In the genomic region with DNA sequence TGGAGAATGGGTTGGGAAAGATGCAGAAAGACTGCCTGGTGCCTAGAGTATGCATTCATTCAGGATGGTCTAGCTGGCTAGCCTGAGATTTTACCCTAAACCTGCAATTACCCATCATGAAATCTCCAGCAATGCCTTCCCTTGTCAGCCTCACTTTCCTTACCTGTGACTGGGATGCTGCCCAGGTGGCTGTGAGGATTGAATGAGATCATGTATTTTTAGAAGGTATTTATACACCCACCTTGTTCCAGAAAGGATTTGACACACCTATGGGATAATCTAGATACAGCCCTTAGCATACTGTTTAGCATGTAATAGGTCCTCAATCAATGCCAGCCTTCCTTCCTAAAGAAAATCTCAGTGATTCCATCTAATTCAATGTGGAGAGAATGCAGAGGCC, we compare ENCODE assay signal across 27 cellular contexts.
"Had no signal": no experiment of that assay in that cellular context is flagged by ENCODE, and none has a peak within 500 bp of the region (broad histone marks: within the 10 kb centered on the region; RNA-seq: fewer than 3 reads in every experiment).

No MANE protein-coding gene starts in this region.

- H3K27ac Mint-ChIP-seq: dendritic cell treated with granulocyte-macrophage colony-stimulating factor and Interleukin-4, amounts not matched to agents 40 ng/mL and 50 ng/mL, for 4 days; effector memory CD8-positive, alpha-beta T cell; endodermal cell had no signal

- H3K4me3 Mint-ChIP-seq: dendritic cell treated with granulocyte-macrophage colony-stimulating factor and Interleukin-4, amounts not matched to agents 40 ng/mL and 50 ng/mL, for 4 days; effector memory CD8-positive, alpha-beta T cell; endodermal cell had no signal

- DNase-seq: colonic mucosa; cortex of kidney; dermis blood vessel endothelial cell; dorsolateral prefrontal cortex; effector CD4-positive, alpha-beta T cell; effector CD8-positive, alpha-beta T cell; effector memory CD4-positive, alpha-beta T cell; effector memory CD8-positive, alpha-beta T cell; endodermal cell; erythroblast; esophagus squamous epithelium; foreskin fibroblast; foreskin keratinocyte; foreskin melanocyte; gastrocnemius medialis; glutamatergic neuron; heart left ventricle; heart right ventricle had no signal

- H3K9me3 Mint-ChIP-seq: dendritic cell treated with granulocyte-macrophage colony-stimulating factor and Interleukin-4, amounts not matched to agents 40 ng/mL and 50 ng/mL, for 4 days; endodermal cell had no signal

- H3K4me1 ChIP-seq: colonic mucosa, esophagus muscularis mucosa, esophagus squamous epithelium, foreskin keratinocyte, gastrocnemius medialis, gastroesophageal sphincter, heart left ventricle, heart right ventricle had no signal

- H3K4me3 ChIP-seq: colonic mucosa, coronary artery, dorsolateral prefrontal cortex, esophagus muscularis mucosa, esophagus squamous epithelium, gastrocnemius medialis, gastroesophageal sphincter, heart left ventricle, heart right ventricle had no signal

- H3K27ac ChIP-seq: colonic mucosa, coronary artery, dorsolateral prefrontal cortex, epithelial cell of prostate, esophagus muscularis mucosa, esophagus squamous epithelium, foreskin keratinocyte, gastrocnemius medialis, gastroesophageal sphincter, heart left ventricle, heart right ventricle had no signal

- H3K9me3 ChIP-seq: colonic mucosa, esophagus muscularis mucosa, esophagus squamous epithelium, gastrocnemius medialis, gastroesophageal sphincter, heart right ventricle had no signal

- FAIRE-seq: colon, endometrium, endothelial cell of umbilical vein, frontal cortex had no signal

- H3K27me3 ChIP-seq: colonic mucosa, dorsolateral prefrontal cortex, esophagus muscularis mucosa, esophagus squamous epithelium, foreskin keratinocyte, gastrocnemius medialis, gastroesophageal sphincter, heart left ventricle had no signal

- H3K36me3 ChIP-seq: colonic mucosa, esophagus muscularis mucosa, esophagus squamous epithelium, gastrocnemius medialis, gastroesophageal sphincter, heart left ventricle, heart right ventricle had no signal

- H3K27me3 Mint-ChIP-seq: dendritic cell treated with granulocyte-macrophage colony-stimulating factor and Interleukin-4, amounts not matched to agents 40 ng/mL and 50 ng/mL, for 4 days; effector memory CD8-positive, alpha-beta T cell had no signal
